In the genomic region with DNA sequence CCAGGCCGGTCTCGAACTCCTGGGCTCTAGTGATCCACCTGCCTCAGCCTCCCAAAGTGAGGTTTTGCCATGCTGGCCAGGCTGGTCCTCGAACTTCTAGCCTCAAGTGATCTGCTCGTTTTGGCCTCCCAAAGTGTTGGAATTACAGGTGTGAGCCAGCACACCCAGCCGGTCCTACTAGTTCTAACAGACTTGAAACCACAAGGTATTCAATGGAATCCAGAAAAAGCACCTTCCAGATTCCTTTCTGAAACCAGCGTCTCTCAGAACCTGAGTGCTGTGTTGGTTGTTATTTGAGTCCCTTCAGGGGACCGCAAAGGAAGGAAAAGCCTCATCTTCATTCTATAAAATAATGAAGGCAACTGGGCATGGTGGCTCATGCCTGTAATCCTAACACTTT, we compare ENCODE assay signal across 22 cellular contexts. TPM values are rescaled to one million over a fixed set of nuclear protein-coding genes. Genes with fewer than 3 reads are reported as not detected.
"Had no signal": no experiment of that assay in that cellular context is flagged by ENCODE, and none has a peak within 500 bp of the region (broad histone marks: within the 10 kb centered on the region; RNA-seq: fewer than 3 reads in every experiment).

No MANE protein-coding gene starts in this region.

- DNase-seq: activated CD4-positive, alpha-beta T cell treated with anti-CD3 and anti-CD28 coated beads, Interleukin-2, amount 10 ng/mL, durations not matched to agents 24 days and 14 days; activated CD8-positive, alpha-beta memory T cell treated with anti-CD3 and anti-CD28 coated beads, Interleukin-2, amount 50 U/mL, for 4 hours; activated CD8-positive, alpha-beta T cell treated with anti-CD3 and anti-CD28 coated beads, Interleukin-2, amount 10 ng/mL, durations not matched to agents 7 days and 5 days; activated gamma-delta T cell; activated T-cell treated with anti-CD3 and anti-CD28 coated beads, Interleukin-2, amount 50 U/mL, for 48 hours; cerebellar nuclear complex; effector CD8-positive, alpha-beta T cell; esophagus squamous epithelium; hippocampal formation; ovary; sigmoid colon; stimulated activated CD4-positive, alpha-beta T cell treated with anti-CD3 and anti-CD28 coated beads, Interleukin-4, amount 100 ng/mL, for 4 hours; stimulated activated naive B cell treated with anti-CD40 and anti-IgM and Interleukin-4, amounts not matched to agents 10 μg/mL and 1 μg/mL and 100 μg/mL, for 72 hours; substantia nigra; T-helper 1 cell; T-helper 9 cell had no signal

- ATAC-seq: activated CD8-positive, alpha-beta T cell treated with anti-CD3 and anti-CD28 coated beads, Interleukin-2, amount 10 ng/mL, durations not matched to agents 7 days and 5 days; SK-N-SH treated with all-trans-retinoic acid at 6 μM for 48 hours; stimulated activated naive B cell treated with anti-CD40 and anti-IgM and Interleukin-4, amounts not matched to agents 10 μg/mL and 1 μg/mL and 100 μg/mL, for 72 hours had no signal

- H3K36me3 ChIP-seq: ovary had no signal

- H3K27ac ChIP-seq: ascending aorta, esophagus squamous epithelium, ovary, sigmoid colon had no signal

- H3K27me3 ChIP-seq: ascending aorta, esophagus squamous epithelium, ovary, sigmoid colon, tibial nerve had no signal

- H3K4me3 ChIP-seq: ascending aorta, esophagus squamous epithelium, lung, ovary, sigmoid colon, tibial nerve had no signal

- H3K9me3 ChIP-seq: ascending aorta, esophagus squamous epithelium, ovary, sigmoid colon, tibial nerve had no signal

RNA-seq across cellular contexts. Expression of a gene that starts 25.2 kb away (rescaled TPM):
- total RNA-seq: activated CD4-positive, alpha-beta T cell treated with anti-CD3 and anti-CD28 coated beads, Interleukin-2, amount 10 ng/mL, durations not matched to agents 24 days and 14 days; ascending aorta; lung; myocyte; ovary; sigmoid colon had no signal
- polyA plus RNA-seq: lung, ovary had no signal

RNA-seq across cellular contexts. Expression of a gene that starts 32.8 kb away (rescaled TPM):
- total RNA-seq: activated CD4-positive, alpha-beta T cell treated with anti-CD3 and anti-CD28 coated beads, Interleukin-2, amount 10 ng/mL, durations not matched to agents 24 days and 14 days; activated CD8-positive, alpha-beta T cell treated with anti-CD3 and anti-CD28 coated beads, Interleukin-2, amount 10 ng/mL, durations not matched to agents 7 days and 5 days; ascending aorta; esophagus squamous epithelium; lung; myocyte; ovary; sigmoid colon; tibial nerve had no signal
- polyA plus RNA-seq: adipose tissue, lung, ovary, sigmoid colon had no signal
